9 cellular contexts compared by ENCODE assay signal in the genomic region with DNA sequence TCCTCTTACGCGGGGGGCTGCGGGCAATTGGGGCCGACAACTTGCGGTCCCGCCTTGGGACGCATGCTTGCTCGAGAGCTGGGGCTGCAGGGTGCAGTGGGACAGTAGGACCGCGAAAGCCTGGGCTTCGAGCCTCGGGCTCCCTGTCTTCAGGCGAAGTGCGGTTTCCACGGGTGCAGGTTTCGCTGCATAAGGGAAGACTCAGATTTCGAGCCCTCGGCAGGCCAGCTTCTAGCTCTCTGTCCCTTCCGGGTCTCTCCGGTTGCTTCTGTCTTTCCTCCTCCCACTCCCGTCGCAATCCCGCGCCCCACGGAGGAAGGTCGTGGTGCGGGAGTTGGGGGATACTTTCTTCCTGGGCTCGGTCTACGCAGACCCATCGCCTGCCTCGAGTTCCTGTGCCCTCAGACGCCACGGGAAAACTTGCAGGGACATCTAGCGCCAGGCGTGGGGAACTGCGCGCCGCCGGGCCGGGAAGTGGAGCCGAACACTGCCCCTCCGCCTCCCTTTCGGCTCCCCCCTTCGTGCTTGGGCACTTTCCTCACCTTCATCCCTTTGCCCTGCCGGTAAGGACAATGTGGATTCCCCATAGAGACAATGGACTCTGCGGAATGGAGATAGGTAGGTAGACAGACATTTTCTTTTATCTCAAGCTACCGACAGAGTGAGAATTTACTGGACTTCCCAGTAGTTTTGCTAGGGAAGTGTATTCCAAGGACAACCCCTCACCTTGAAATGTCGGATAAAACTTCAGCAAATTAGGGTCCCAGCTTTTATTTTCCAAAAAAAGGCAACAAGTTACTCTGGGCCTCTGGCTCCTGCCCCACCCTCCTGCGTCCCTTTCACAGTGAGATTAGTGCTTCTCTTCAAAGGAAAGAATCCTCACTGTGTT. TPM values are rescaled to one million over a fixed set of nuclear protein-coding genes. Genes with fewer than 3 reads are reported as not detected.
DNase-seq lines count a peak whose midpoint lies in the region; ATAC-seq, FAIRE-seq and TF ChIP-seq lines count a peak whose summit lies in the region.
"Had no signal": no experiment of that assay in that cellular context is flagged by ENCODE, and none has a peak within 500 bp of the region (broad histone marks: within the 10 kb centered on the region; RNA-seq: fewer than 3 reads in every experiment).

No MANE protein-coding gene starts in this region.

- TF ChIP-seq CTCF in A549 (IDR thresholded peaks at IDR 0.05) (peak; percentile 64), WERI-Rb-1 (IDR thresholded peaks at IDR 0.05; ENCODE audit: low read depth, low read length) (peak; percentile 92), foreskin keratinocyte (conservative IDR thresholded peaks at IDR 0.05) (peak; percentile 65)

- no peak overlapping the region for H2AFZ ChIP-seq in neuron (ENCODE audit: low read depth, low read length)

- CTCF ChIA-PET in A549 (lab: Yijun Ruan, JAX) = interaction anchor here (0.6 to 4.8 kb wide), 17 partner anchors 8 to 1533 kb away, joined by 3 to 42 read pairs (median 4); partner anchors contain the start of gene HOXD12

- no peak for TF ChIP-seq EP300 in A549 (IDR thresholded peaks at IDR 0.05)

- H3K27me3 ChIP-seq in WERI-Rb-1 (ENCODE audit: insufficient read depth, low read depth, severe bottlenecking) (peaks cover 97% of the 10 kb centered on the region), foreskin keratinocyte (peaks cover 100% of the 10 kb centered on the region), neuron (ENCODE audit: insufficient read depth, low read length) (peaks cover 97% of the 10 kb centered on the region)

- 0 out of 6 replicates have a peak overlapping the region, but pooled peaks of 1 of the 2 experiments have one; percentile 47 for H3K27ac ChIP-seq in A549
- no peak overlapping the region for H3K27ac ChIP-seq in WERI-Rb-1
- H3K27ac ChIP-seq in foreskin keratinocyte = no peak overlapping the region

- peak in 1 of 2 experiments; percentile 55 for DNase-seq in A549 (ENCODE audit: low read depth in 1 of 2, low spot score in 1 of 2)
- peak; percentile 86 for DNase-seq in GM03348 (ENCODE audit: low spot score)
- peak; percentile 61 for DNase-seq in LoVo (ENCODE audit: low spot score)
- peak; percentile 65 for DNase-seq in WERI-Rb-1
- DNase-seq in foreskin keratinocyte = no peak
- no peak for DNase-seq in stimulated activated CD4-positive, alpha-beta T cell treated with anti-CD3 and anti-CD28 coated beads, Interleukin-4, amount 100 ng/mL, for 4 hours

- ATAC-seq in A549 (peak; percentile 77 to 87), foreskin keratinocyte (peak; percentile 68), HG02623 (IDR thresholded peaks at IDR 0.05; ENCODE audit: unreplicated experiment) (no peak)

- H3K4me3 ChIP-seq in A549 (peak overlapping the region; percentile 22; the same call in 2 of the 3 replicates), WERI-Rb-1 (ENCODE audit: low read depth, low read length) (peak overlapping the region; percentile 18), neuron (ENCODE audit: low read length) (peak overlapping the region; percentile 11)

- no peak for TF ChIP-seq POLR2A in A549 (IDR thresholded peaks at IDR 0.05; ENCODE audit: low read length)

- 20% methylated on average over 37 of the region's 49 CpGs for WGBS in A549 (ENCODE audit: missing lambda C conversion rate)

- POLR2A ChIA-PET in A549 (lab: Yijun Ruan, JAX) = no interaction called here

- H3K9me3 ChIP-seq in A549 = no peaks in the 10 kb centered on the region
- H3K9me3 ChIP-seq in WERI-Rb-1 (ENCODE audit: severe bottlenecking) = peaks cover 4% of the 10 kb centered on the region
- H3K9me3 ChIP-seq in neuron (ENCODE audit: low read length) = peaks cover 2% of the 10 kb centered on the region

- TF ChIP-seq RAD21 in A549 (conservative IDR thresholded peaks at IDR 0.05 in 1 of 2, IDR thresholded peaks at IDR 0.05 in 1 of 2) = peak; percentile 55 to 68

- peak overlapping the region; percentile 77 for H3K4me2 ChIP-seq in A549

- no peak for FAIRE-seq in A549 (lab: Jason Lieb, UNC)

- H3K4me1 ChIP-seq in A549 = peaks cover 7% of the 10 kb centered on the region; the same call in 1 of the 3 replicates
- no peaks in the 10 kb centered on the region for H3K4me1 ChIP-seq in foreskin keratinocyte
- peaks cover 3% of the 10 kb centered on the region for H3K4me1 ChIP-seq in neuron (ENCODE audit: insufficient read depth, low read length)

- H3K36me3 ChIP-seq in WERI-Rb-1 (no peaks in the 10 kb centered on the region), neuron (ENCODE audit: insufficient read depth, low read length) (no peaks in the 10 kb centered on the region)

TF ChIP-seq in A549, 52 proteins besides CTCF, POLR2A, EP300 and RAD21:
- TF ChIP-seq FOXS1 (CRISPR knock-in tag; IDR thresholded peaks at IDR 0.05) (no peak), SMC3 (IDR thresholded peaks at IDR 0.05) (peak; percentile 51)
- TF ChIP-seq, protein P1, sequence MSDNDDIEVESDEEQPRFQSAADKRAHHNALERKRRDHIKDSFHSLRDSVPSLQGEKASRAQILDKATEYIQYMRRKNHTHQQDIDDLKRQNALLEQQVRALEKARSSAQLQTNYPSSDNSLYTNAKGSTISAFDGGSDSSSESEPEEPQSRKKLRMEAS (IDR thresholded peaks at IDR 0.05) = 0 out of 2 replicates have a peak, but pooled peaks have one; percentile 31

RNA-seq across cellular contexts. Expression of gene HOXD13, which starts 4.2 kb away (rescaled TPM):
- polyA plus RNA-seq in A549 (2011; rRNA removed) (0.25 and 0.35 TPM in 2 replicates), A549 (2017; fragmentation: RNase III; extraction: RNeasy Plus Mini Kit Qiagen cat#74134 plus additional on column Dnase treatment) (0.12 to 0.17 TPM (median 0.13 TPM) in 3 replicates), foreskin keratinocyte (not detected in 2 replicates)
- polyA plus RNA-seq in A549 (2012; cell fraction: cytosol; rRNA removed) = 0.10 and 0.17 TPM in 2 replicates
- polyA plus RNA-seq in A549 (2012; cell fraction: nucleus; rRNA removed) = 0.10 and 0.12 TPM in 2 replicates
- not detected in 2 replicates for polyA minus RNA-seq in A549 (2011; rRNA and poly(A)+ RNA removed)
- total RNA-seq in foreskin keratinocyte = not detected in 2 replicates
- total RNA-seq: pulmonary artery endothelial cell had no signal

RNA-seq across cellular contexts. Expression of gene EVX2, which starts 4.5 kb away (rescaled TPM):
- polyA plus RNA-seq in A549 (2011; rRNA removed) = 0.03 TPM in 2 replicates
- polyA plus RNA-seq in A549 (2012; cell fraction: cytosol; rRNA removed) = not detected in 2 replicates
- polyA plus RNA-seq in A549 (2012; cell fraction: nucleus; rRNA removed) = 0.04 TPM in 1 of 2 replicates, not detected in the other
- polyA plus RNA-seq in A549 (2017; fragmentation: RNase III; extraction: RNeasy Plus Mini Kit Qiagen cat#74134 plus additional on column Dnase treatment) = not detected in 3 replicates
- not detected in 2 replicates for polyA minus RNA-seq in A549 (2011; rRNA and poly(A)+ RNA removed)
- not detected in 2 replicates for total RNA-seq in foreskin keratinocyte
- not detected in 2 replicates for polyA plus RNA-seq in foreskin keratinocyte
- total RNA-seq: pulmonary artery endothelial cell had no signal

RNA-seq across cellular contexts. Expression of gene HOXD12, which starts 11.3 kb away (rescaled TPM):
- polyA plus RNA-seq in A549 (2011; rRNA removed) (not detected in 2 replicates), A549 (2017; fragmentation: RNase III; extraction: RNeasy Plus Mini Kit Qiagen cat#74134 plus additional on column Dnase treatment) (not detected in 3 replicates), foreskin keratinocyte (not detected in 2 replicates)
- not detected in 2 replicates for polyA plus RNA-seq in A549 (2012; cell fraction: cytosol; rRNA removed)
- not detected in 2 replicates for polyA plus RNA-seq in A549 (2012; cell fraction: nucleus; rRNA removed)
- not detected in 2 replicates for polyA minus RNA-seq in A549 (2011; rRNA and poly(A)+ RNA removed)
- total RNA-seq in foreskin keratinocyte = not detected in 2 replicates
- total RNA-seq: pulmonary artery endothelial cell had no signal

RNA-seq across cellular contexts. Expression of gene HOXD11, which starts 18.8 kb away (rescaled TPM):
- polyA plus RNA-seq in A549 (2011; rRNA removed) = 2.6 and 2.9 TPM in 2 replicates
- polyA plus RNA-seq in A549 (2012; cell fraction: cytosol; rRNA removed) = 3.0 and 3.9 TPM in 2 replicates
- 3.3 and 3.5 TPM in 2 replicates for polyA plus RNA-seq in A549 (2012; cell fraction: nucleus; rRNA removed)
- polyA plus RNA-seq in A549 (2017; fragmentation: RNase III; extraction: RNeasy Plus Mini Kit Qiagen cat#74134 plus additional on column Dnase treatment) = 3.7 to 4.9 TPM (median 4.8 TPM) in 3 replicates
- polyA minus RNA-seq in A549 (2011; rRNA and poly(A)+ RNA removed) = 0.92 and 1.0 TPM in 2 replicates
- total RNA-seq in foreskin keratinocyte = not detected in 2 replicates
- polyA plus RNA-seq in foreskin keratinocyte = not detected in 2 replicates
- total RNA-seq: pulmonary artery endothelial cell had no signal

RNA-seq across cellular contexts. Expression of gene HOXD10, which starts 28.3 kb away (rescaled TPM):
- 4.6 and 4.8 TPM in 2 replicates for polyA plus RNA-seq in A549 (2011; rRNA removed)
- polyA plus RNA-seq in A549 (2012; cell fraction: cytosol; rRNA removed) = 1.8 and 2.3 TPM in 2 replicates
- polyA plus RNA-seq in A549 (2012; cell fraction: nucleus; rRNA removed) = 3.6 and 6.3 TPM in 2 replicates
- polyA plus RNA-seq in A549 (2017; fragmentation: RNase III; extraction: RNeasy Plus Mini Kit Qiagen cat#74134 plus additional on column Dnase treatment) = 3.7 to 5.4 TPM (median 4.3 TPM) in 3 replicates
- polyA minus RNA-seq in A549 (2011; rRNA and poly(A)+ RNA removed) = 1.2 and 1.9 TPM in 2 replicates
- not detected in 2 replicates for total RNA-seq in foreskin keratinocyte
- not detected in 2 replicates for polyA plus RNA-seq in foreskin keratinocyte
- total RNA-seq: pulmonary artery endothelial cell had no signal

Comparison
In these comparisons a context has a peak if more than half of its experiments do, and no peak if none do; other contexts are left out.
1. DNase-seq: peak in GM03348 (single experiment), LoVo (single experiment) and WERI-Rb-1 (single experiment); none in foreskin keratinocyte (0 of 2) and stimulated activated CD4-positive, alpha-beta T cell treated with anti-CD3 and anti-CD28 coated beads, Interleukin-4, amount 100 ng/mL, for 4 hours (0 of 2).
2. Peak in every context shown above with its lines, with median percentiles within 50 percentile points of each other: H3K4me3 ChIP-seq and CTCF ChIP-seq.